Comparison of ENCODE assay signal across 30 cellular contexts in the genomic region with DNA sequence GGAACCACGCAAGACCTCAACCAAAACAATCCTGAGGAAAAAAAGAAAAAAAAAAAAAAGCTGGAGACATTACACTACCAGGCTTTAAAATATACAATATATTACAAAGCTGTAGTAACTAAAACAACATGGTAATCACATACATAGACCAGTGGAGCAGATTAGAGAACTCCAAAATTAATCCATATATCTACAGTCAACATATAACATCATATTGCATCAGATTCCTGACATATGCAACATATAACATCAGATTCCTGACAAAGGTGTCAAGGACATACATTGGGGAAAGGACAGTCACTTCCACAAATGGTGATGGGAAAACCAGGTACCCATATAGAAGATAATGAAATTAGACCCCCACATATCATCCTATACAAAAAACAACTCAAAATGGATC.
"Had no signal": no experiment of that assay in that cellular context is flagged by ENCODE, and none has a peak within 500 bp of the region (broad histone marks: within the 10 kb centered on the region; RNA-seq: fewer than 3 reads in every experiment).

No MANE protein-coding gene starts in this region.

- H3K4me3 Mint-ChIP-seq: dendritic cell treated with granulocyte-macrophage colony-stimulating factor and Interleukin-4, amounts not matched to agents 40 ng/mL and 50 ng/mL, for 4 days; naive thymus-derived CD8-positive, alpha-beta T cell; neural crest cell; stimulated activated naive CD8-positive, alpha-beta T cell treated with anti-CD3 and anti-CD28 coated beads, Interleukin-15, amount 100 ng/mL, for 72 hours had no signal

- H3K27me3 ChIP-seq: colonic mucosa, esophagus squamous epithelium, heart right ventricle, right lobe of liver, suprapubic skin, transverse colon, upper lobe of right lung, uterus had no signal

- H3K9ac ChIP-seq: parathyroid adenoma had no signal

- H3K27ac Mint-ChIP-seq: dendritic cell treated with granulocyte-macrophage colony-stimulating factor and Interleukin-4, amounts not matched to agents 40 ng/mL and 50 ng/mL, for 4 days; progenitor cell of endocrine pancreas had no signal

- H2AFZ ChIP-seq: parathyroid adenoma had no signal

- FAIRE-seq: endometrium had no signal

- H3K4me1 ChIP-seq: colonic mucosa, right lobe of liver, transverse colon, upper lobe of right lung had no signal

- DNase-seq: colonic mucosa; effector memory CD4-positive, alpha-beta T cell; erythroblast; esophagus squamous epithelium; foreskin melanocyte; glutamatergic neuron; heart right ventricle; hippocampal formation; islet precursor cell; kidney glomerular epithelial cell; left ventricle myocardium superior; lower lobe of right lung; right lobe of liver; stimulated activated CD4-positive, alpha-beta T cell treated with anti-CD3 and anti-CD28 coated beads, Interleukin-12 subunit alpha, Interleukin-12 subunit beta, amount 100 ng/mL, for 4 hours; stimulated activated CD4-positive, alpha-beta T cell treated with anti-CD3 and anti-CD28 coated beads, Interleukin-1b, Interleukin-23, amount 100 ng/mL, for 48 hours; stimulated activated CD4-positive, alpha-beta T cell treated with anti-CD3 and anti-CD28 coated beads, Interleukin-4, amount 100 ng/mL, for 1 hour; stimulated activated CD8-positive, alpha-beta memory T cell treated with anti-CD3 and anti-CD28 coated beads, Interleukin-4, amount 100 ng/mL, for 48 hours; stimulated activated naive CD4-positive, alpha-beta T cell; stimulated activated naive CD8-positive, alpha-beta T cell treated with anti-CD3 and anti-CD28 coated beads, Interleukin-15, amount 100 ng/mL, for 72 hours; transverse colon; upper lobe of right lung; uterus had no signal

- H3K4me3 ChIP-seq: colonic mucosa, esophagus squamous epithelium, heart right ventricle, lower lobe of right lung, right lobe of liver, smooth muscle cell, suprapubic skin, transverse colon, upper lobe of right lung, uterus had no signal

- H3K79me2 ChIP-seq: parathyroid adenoma had no signal

- H3K27me3 Mint-ChIP-seq: dendritic cell treated with granulocyte-macrophage colony-stimulating factor and Interleukin-4, amounts not matched to agents 40 ng/mL and 50 ng/mL, for 4 days; naive thymus-derived CD8-positive, alpha-beta T cell; progenitor cell of endocrine pancreas; stimulated activated naive CD8-positive, alpha-beta T cell treated with anti-CD3 and anti-CD28 coated beads, Interleukin-15, amount 100 ng/mL, for 72 hours had no signal

- H3K4me2 ChIP-seq: smooth muscle cell had no signal

- ATAC-seq: heart right ventricle; left ventricle myocardium superior; lower lobe of right lung; naive thymus-derived CD8-positive, alpha-beta T cell; right lobe of liver; stimulated activated naive CD8-positive, alpha-beta T cell treated with anti-CD3 and anti-CD28 coated beads, Interleukin-15, amount 100 ng/mL, for 72 hours; upper lobe of right lung had no signal

- H3K36me3 ChIP-seq: colonic mucosa, esophagus squamous epithelium, heart right ventricle, lower lobe of right lung, right lobe of liver, suprapubic skin, transverse colon, upper lobe of right lung, uterus had no signal

- H3K27ac ChIP-seq: colonic mucosa, esophagus squamous epithelium, heart right ventricle, lower lobe of right lung, parathyroid adenoma, right lobe of liver, suprapubic skin, transverse colon, upper lobe of right lung, uterus had no signal

- H3K9me3 ChIP-seq: colonic mucosa, esophagus squamous epithelium, lower lobe of right lung, right lobe of liver, suprapubic skin, transverse colon, upper lobe of right lung, uterus had no signal
